In genomic region chr4:149933120-149933519, GRCh38 we compare ENCODE assay signal across 22 cellular contexts.
"Had no signal": no experiment of that assay in that cellular context is flagged by ENCODE, and none has a peak within 500 bp of the region (broad histone marks: within the 10 kb centered on the region; RNA-seq: fewer than 3 reads in every experiment).

No MANE protein-coding gene starts in this region.

- H3K4me3 ChIP-seq: esophagus squamous epithelium, gastrocnemius medialis, heart right ventricle, left lung, lower lobe of right lung, mucosa of descending colon had no signal

- H3K36me3 ChIP-seq: esophagus squamous epithelium, gastrocnemius medialis, heart right ventricle, left lung, lower lobe of right lung had no signal

- H3K9me3 ChIP-seq: esophagus squamous epithelium, gastrocnemius medialis, heart right ventricle, left lung, lower lobe of right lung, mucosa of descending colon had no signal

- H3K27ac ChIP-seq: epithelial cell of prostate, esophagus squamous epithelium, gastrocnemius medialis, heart right ventricle, left lung, lower lobe of right lung had no signal

- DNase-seq: cortex of kidney; effector CD8-positive, alpha-beta T cell; effector memory CD8-positive, alpha-beta T cell; endodermal cell; erythroblast; esophagus squamous epithelium; foreskin fibroblast; foreskin melanocyte; gastrocnemius medialis; glutamatergic neuron; head of caudate nucleus; heart right ventricle; hippocampal formation; left cardiac atrium; left lung; left ventricle myocardium superior; lower lobe of right lung; mesenchymal stem cell; mucosa of descending colon; naive B cell had no signal

- H3K4me1 ChIP-seq: esophagus squamous epithelium, gastrocnemius medialis, left lung, lower lobe of right lung had no signal

- ATAC-seq: effector memory CD8-positive, alpha-beta T cell; esophagus mucosa; gastrocnemius medialis; left lung; lower lobe of right lung; mucosa of descending colon had no signal

- H3K27me3 ChIP-seq: esophagus squamous epithelium, gastrocnemius medialis, heart right ventricle, left lung had no signal
